Comparison of ENCODE assay signal across 16 cellular contexts in the genomic region with DNA sequence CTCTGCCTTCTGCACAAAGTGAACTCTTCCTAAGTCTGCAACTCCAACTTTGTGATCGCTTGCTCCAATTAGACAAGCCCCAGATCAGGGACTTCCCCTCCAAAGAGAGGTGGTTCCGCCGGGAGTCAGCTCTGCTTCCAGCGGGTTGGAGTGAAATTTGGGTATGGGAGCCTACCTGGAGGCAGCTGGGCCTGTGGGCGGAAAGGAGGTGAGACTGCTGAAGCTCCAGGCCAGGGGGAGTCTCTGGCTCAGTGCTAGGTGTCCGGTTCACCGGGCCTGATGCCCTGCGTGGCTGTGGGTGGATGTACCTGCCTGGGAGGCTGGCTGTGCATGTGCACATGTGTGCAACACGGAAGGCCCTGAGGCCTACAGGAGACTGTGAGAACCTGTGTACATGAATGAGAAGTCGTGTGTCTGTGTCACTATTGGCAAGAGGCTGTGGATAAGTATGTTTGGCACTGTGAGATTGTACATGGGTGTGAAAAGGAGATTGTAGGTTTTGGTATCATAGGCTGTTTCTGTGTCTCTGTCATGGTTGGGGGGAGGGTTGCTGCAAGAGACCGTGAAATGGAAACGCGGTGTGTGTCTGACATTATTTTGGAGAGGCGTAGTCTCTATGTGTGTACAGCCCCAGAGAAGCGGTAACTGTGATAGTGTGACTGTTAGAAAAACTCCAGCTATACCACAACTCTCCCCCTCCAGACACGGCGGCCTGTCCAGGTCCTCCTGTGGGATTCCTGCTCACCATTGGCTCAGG. TPM values are rescaled to one million over a fixed set of nuclear protein-coding genes. Genes with fewer than 3 reads are reported as not detected.
A peak's percentile ranks its signal among the peaks of the same experiment; 100 is the strongest.
DNase-seq lines count a peak whose midpoint lies in the region; ATAC-seq, FAIRE-seq and TF ChIP-seq lines count a peak whose summit lies in the region.
"Had no signal": no experiment of that assay in that cellular context is flagged by ENCODE, and none has a peak within 500 bp of the region (broad histone marks: within the 10 kb centered on the region; RNA-seq: fewer than 3 reads in every experiment).

No MANE protein-coding gene starts in this region.

- TF ChIP-seq CTCF in psoas muscle (IDR thresholded peaks at IDR 0.05), result no peak

- H3K9me3 ChIP-seq in iPS-18c (ENCODE audit: control insufficient read depth, insufficient read depth, low read length) (peaks cover 2% of the 10 kb centered on the region), psoas muscle (no peaks in the 10 kb centered on the region)
- H3K9me3 ChIP-seq: esophagus muscularis mucosa, vagina had no signal

- peak overlapping the region; percentile 19 for H3K4me3 Mint-ChIP-seq in activated CD4-positive, alpha-beta memory T cell treated with anti-CD3 and anti-CD28 coated beads, Interleukin-2, amount 10 ng/mL, durations not matched to agents 7 days and 5 days
- H3K4me3 Mint-ChIP-seq in activated CD4-positive, alpha-beta memory T cell treated with anti-CD3 and anti-CD28 coated beads for 36 hours, result no peak overlapping the region
- H3K4me3 Mint-ChIP-seq in activated T-cell treated with anti-CD3 and anti-CD28 coated beads, Interleukin-2, amount 50 U/mL, for 4 hours, result no peak overlapping the region

- peak overlapping the region; percentile 2 for H3K27ac Mint-ChIP-seq in activated CD4-positive, alpha-beta memory T cell treated with anti-CD3 and anti-CD28 coated beads, Interleukin-2, amount 10 ng/mL, durations not matched to agents 7 days and 5 days
- no peak overlapping the region for H3K27ac Mint-ChIP-seq in activated CD4-positive, alpha-beta memory T cell treated with anti-CD3 and anti-CD28 coated beads for 36 hours

- TF ChIP-seq POLR2A in GM12891 (IDR thresholded peaks at IDR 0.05; ENCODE audit: low read depth, low read length), result no peak

- H3K4me1 Mint-ChIP-seq in activated CD4-positive, alpha-beta memory T cell treated with anti-CD3 and anti-CD28 coated beads, Interleukin-2, amount 10 ng/mL, durations not matched to agents 7 days and 5 days, result peaks cover 40% of the 10 kb centered on the region
- peaks cover 46% of the 10 kb centered on the region for H3K4me1 Mint-ChIP-seq in activated CD4-positive, alpha-beta memory T cell treated with anti-CD3 and anti-CD28 coated beads for 36 hours (ENCODE audit: low read depth)
- H3K4me1 Mint-ChIP-seq in activated T-cell treated with anti-CD3 and anti-CD28 coated beads, Interleukin-2, amount 50 U/mL, for 4 hours (ENCODE audit: low read depth), result peaks cover 36% of the 10 kb centered on the region

- ATAC-seq in activated T-cell treated with anti-CD3 and anti-CD28 coated beads, Interleukin-2, amount 50 U/mL, for 4 hours, result peak; percentile 7 to 11
- ATAC-seq in psoas muscle (no peak), HG03139 (IDR thresholded peaks at IDR 0.05; ENCODE audit: unreplicated experiment) (no peak), GM21526 (IDR thresholded peaks at IDR 0.05; ENCODE audit: low FRiP score, unreplicated experiment) (no peak)
- ATAC-seq: HepG2 had no signal

- POLR2A ChIA-PET in activated CD4-positive, alpha-beta memory T cell treated with anti-CD3 and anti-CD28 coated beads, Interleukin-2, amount 10 ng/mL, durations not matched to agents 7 days and 5 days (lab: Charles Lee), result interaction anchor here (1.2 kb wide), 1 partner anchor 8 kb away, joined by 3 read pairs; no protein-coding TSS in a partner anchor
- POLR2A ChIA-PET in activated CD4-positive, alpha-beta memory T cell treated with anti-CD3 and anti-CD28 coated beads for 36 hours (lab: Charles Lee), result interaction anchor here (0.9 kb wide), 1 partner anchor 8 kb away, joined by 4 read pairs; no protein-coding TSS in a partner anchor

- H3K4me1 ChIP-seq in psoas muscle, result peaks cover 39% of the 10 kb centered on the region

- FAIRE-seq in GM12891 (lab: Jason Lieb, UNC), result no peak
- FAIRE-seq: HepG2 had no signal

- CTCF ChIA-PET in activated CD4-positive, alpha-beta memory T cell treated with anti-CD3 and anti-CD28 coated beads, Interleukin-2, amount 10 ng/mL, durations not matched to agents 7 days and 5 days (lab: Charles Lee), result no interaction called here
- CTCF ChIA-PET in activated CD4-positive, alpha-beta memory T cell treated with anti-CD3 and anti-CD28 coated beads for 36 hours (lab: Charles Lee), result interaction anchor here (0.5 kb wide), 1 partner anchor 1136 kb away, joined by 3 read pairs; no protein-coding TSS in a partner anchor

- H3K27me3 Mint-ChIP-seq in activated CD4-positive, alpha-beta memory T cell treated with anti-CD3 and anti-CD28 coated beads, Interleukin-2, amount 10 ng/mL, durations not matched to agents 7 days and 5 days, result peaks cover 83% of the 10 kb centered on the region
- peaks cover 75% of the 10 kb centered on the region for H3K27me3 Mint-ChIP-seq in activated CD4-positive, alpha-beta memory T cell treated with anti-CD3 and anti-CD28 coated beads for 36 hours
- peaks cover 83% of the 10 kb centered on the region for H3K27me3 Mint-ChIP-seq in activated T-cell treated with anti-CD3 and anti-CD28 coated beads, Interleukin-2, amount 50 U/mL, for 4 hours (ENCODE audit: low read depth)

- no peaks in the 10 kb centered on the region for H3K36me3 ChIP-seq in psoas muscle (ENCODE audit: insufficient read depth in 1 of 2, low read depth in 1 of 2)
- H3K36me3 ChIP-seq: esophagus muscularis mucosa, vagina had no signal

- H3K36me3 Mint-ChIP-seq in activated CD4-positive, alpha-beta memory T cell treated with anti-CD3 and anti-CD28 coated beads, Interleukin-2, amount 10 ng/mL, durations not matched to agents 7 days and 5 days (ENCODE audit: low read depth), result peaks cover 11% of the 10 kb centered on the region
- peaks cover 2% of the 10 kb centered on the region for H3K36me3 Mint-ChIP-seq in activated CD4-positive, alpha-beta memory T cell treated with anti-CD3 and anti-CD28 coated beads for 36 hours
- no peaks in the 10 kb centered on the region for H3K36me3 Mint-ChIP-seq in activated T-cell treated with anti-CD3 and anti-CD28 coated beads, Interleukin-2, amount 50 U/mL, for 4 hours (ENCODE audit: insufficient read depth)

- WGBS in psoas muscle, 3 donors, result 16 to 19% (median 19%) methylated on average over 17 of the region's 17 CpGs

- H3K27ac ChIP-seq in psoas muscle, result no peak overlapping the region
- H3K27ac ChIP-seq: esophagus muscularis mucosa, vagina had no signal

- intact Hi-C loops in activated CD4-positive, alpha-beta memory T cell treated with anti-CD3 and anti-CD28 coated beads for 36 hours (cut with micrococcal nuclease), result loop anchor here (10.0 kb wide), 1 partner anchor 803 kb away; the partner anchor contains the start of gene HNF1B
- intact Hi-C loops in psoas muscle (cut with DNase I), result loop anchor here in 1 of 2 donors (10.0 kb wide), 2 partner anchors 307 to 407 kb away; partner anchors contain the start of genes MYO19 and PIGW

- no peaks in the 10 kb centered on the region for H3K9me3 Mint-ChIP-seq in activated CD4-positive, alpha-beta memory T cell treated with anti-CD3 and anti-CD28 coated beads, Interleukin-2, amount 10 ng/mL, durations not matched to agents 7 days and 5 days
- no peaks in the 10 kb centered on the region for H3K9me3 Mint-ChIP-seq in activated CD4-positive, alpha-beta memory T cell treated with anti-CD3 and anti-CD28 coated beads for 36 hours
- no peaks in the 10 kb centered on the region for H3K9me3 Mint-ChIP-seq in activated T-cell treated with anti-CD3 and anti-CD28 coated beads, Interleukin-2, amount 50 U/mL, for 4 hours

- H3K27me3 ChIP-seq in psoas muscle (ENCODE audit: insufficient read depth in 3 of 3, low read length in 2 of 3), result peaks cover 0 to 100% (median 71%) of the 10 kb centered on the region in 3 donors

- DNase-seq in activated CD4-positive, alpha-beta memory T cell treated with anti-CD3 and anti-CD28 coated beads, Interleukin-2, amount 10 ng/mL, durations not matched to agents 7 days and 5 days, result no peak
- DNase-seq in activated CD4-positive, alpha-beta memory T cell treated with anti-CD3 and anti-CD28 coated beads for 36 hours, result no peak
- no peak for DNase-seq in activated T-cell treated with anti-CD3 and anti-CD28 coated beads, Interleukin-2, amount 50 U/mL, for 4 hours
- no peak for DNase-seq in psoas muscle
- no peak for DNase-seq in GM12891 (ENCODE audit: insufficient read length, low spot score)
- DNase-seq: NCI-H1417 treated with DMSO at 0.1 percent for 48 hours; NCI-H774; stimulated activated CD4-positive, alpha-beta T cell treated with anti-CD3 and anti-CD28 coated beads, Interleukin-12 subunit alpha, Interleukin-12 subunit beta, amount 100 ng/mL, for 4 hours had no signal

- H3K4me3 ChIP-seq in iPS-18c (ENCODE audit: insufficient read depth, low read depth, low read length) (peak overlapping the region; percentile 45), psoas muscle (peak overlapping the region; percentile 45)

TF ChIP-seq in GM12891, 5 proteins besides CTCF, POLR2A, EP300 and RAD21:
- TF ChIP-seq TAF1 (IDR thresholded peaks at IDR 0.05; ENCODE audit: low read depth, low read length), result no peak
- TF ChIP-seq POLR2AphosphoS5 (IDR thresholded peaks at IDR 0.05; ENCODE audit: low read depth, low read length), result no peak
- TF ChIP-seq POU2F2 (IDR thresholded peaks at IDR 0.05; ENCODE audit: low read depth, low read length), result no peak
- TF ChIP-seq SPI1 (IDR thresholded peaks at IDR 0.05; ENCODE audit: low read depth, low read length), result no peak
- TF ChIP-seq PAX5 (IDR thresholded peaks at IDR 0.05; ENCODE audit: insufficient read depth, low read length, severe bottlenecking), result no peak

RNA-seq across cellular contexts. Expression of gene LHX1, which starts 4.2 kb away (rescaled TPM):
- under 1 TPM; 0.18 TPM for total RNA-seq in activated CD4-positive, alpha-beta memory T cell treated with anti-CD3 and anti-CD28 coated beads, Interleukin-2, amount 10 ng/mL, durations not matched to agents 7 days and 5 days
- under 1 TPM in 1 of 2 experiments, not detected in 1; 0.17 TPM for total RNA-seq in activated CD4-positive, alpha-beta memory T cell treated with anti-CD3 and anti-CD28 coated beads for 36 hours
- not detected for total RNA-seq in activated T-cell treated with anti-CD3 and anti-CD28 coated beads, Interleukin-2, amount 50 U/mL, for 4 hours
- not detected for total RNA-seq in psoas muscle
- polyA plus RNA-seq in psoas muscle, result not detected
- polyA plus RNA-seq in GM12891 (2012; ENCODE audit: low read depth, missing spikeins), result 0.10 TPM
- total RNA-seq: cardiac septum, esophagus muscularis mucosa, HepG2, myocyte, vagina had no signal
- polyA plus RNA-seq: HepG2 had no signal

RNA-seq across cellular contexts. Expression of gene AATF, which starts 7.3 kb away (rescaled TPM):
- 10 to 100 TPM; 76.7 to 78.8 TPM for total RNA-seq in activated CD4-positive, alpha-beta memory T cell treated with anti-CD3 and anti-CD28 coated beads, Interleukin-2, amount 10 ng/mL, durations not matched to agents 7 days and 5 days
- total RNA-seq in activated CD4-positive, alpha-beta memory T cell treated with anti-CD3 and anti-CD28 coated beads for 36 hours, result 10 to 100 TPM; 85.6 to 89.1 TPM
- 100 to 1,000 TPM; 159 to 191 (median 177) TPM for total RNA-seq in activated T-cell treated with anti-CD3 and anti-CD28 coated beads, Interleukin-2, amount 50 U/mL, for 4 hours
- total RNA-seq in psoas muscle, result 10 to 100 TPM; 23.5 to 40.6 (median 36.6) TPM
- polyA plus RNA-seq in psoas muscle, result 10 to 100 TPM; 41.4 to 54.8 (median 52.8) TPM
- 81.9 TPM for polyA plus RNA-seq in GM12891 (2012; ENCODE audit: low read depth, missing spikeins)

Comparison
In these comparisons a context has a peak if more than half of its experiments do, and no peak if none do; other contexts are left out.
1. ATAC-seq: peak in activated T-cell treated with anti-CD3 and anti-CD28 coated beads, Interleukin-2, amount 50 U/mL, for 4 hours (2 of 2); none in psoas muscle (0 of 4), HG03139 (single experiment) and GM21526 (single experiment).